8 cellular contexts compared by ENCODE assay signal in genomic region chr14:75223664-75224154, GRCh38. TPM values are rescaled to one million over a fixed set of nuclear protein-coding genes. Genes with fewer than 3 reads are reported as not detected.
DNase-seq lines count a peak whose midpoint lies in the region; ATAC-seq and TF ChIP-seq lines count a peak whose summit lies in the region.

No MANE protein-coding gene starts in this region.

- no peak overlapping the region for H2BK12ac ChIP-seq in mesenchymal stem cell (ENCODE audit: low read length in 2 of 2)

- CTCF ChIA-PET in activated B cell treated with CpG ODN at 0.5 μM for 24 hours (lab: Charles Lee): no interaction called here

- no peak overlapping the region for H3K14ac ChIP-seq in mesenchymal stem cell (ENCODE audit: low read length in 2 of 2)

- DNase-seq in activated B cell treated with CpG ODN at 0.5 μM for 24 hours: no peak
- DNase-seq in mesenchymal stem cell: peak; percentile 82
- no peak for DNase-seq in NCI-H2081 (lab: John Stamatoyannopoulos, UW)
- DNase-seq in foreskin keratinocyte: no peak

- H2BK5ac ChIP-seq in mesenchymal stem cell (ENCODE audit: low read depth, low read length, poor library complexity, severe bottlenecking): no peak overlapping the region

- no peaks in the 10 kb centered on the region for H3K36me3 ChIP-seq in mesenchymal stem cell (ENCODE audit: control insufficient read depth in 1 of 2, insufficient read depth in 2 of 2, low read depth in 1 of 2, low read length in 2 of 2)

- ATAC-seq in GM19035 (IDR thresholded peaks at IDR 0.05; ENCODE audit: unreplicated experiment) (peak; percentile 40), HG03378 (IDR thresholded peaks at IDR 0.05; ENCODE audit: unreplicated experiment) (peak; percentile 47), activated B cell treated with CpG ODN at 0.5 μM for 24 hours (ENCODE audit: low read depth) (peak; percentile 55), HG02884 (IDR thresholded peaks at IDR 0.05; ENCODE audit: unreplicated experiment) (no peak), foreskin keratinocyte (no peak), GM18870 (IDR thresholded peaks at IDR 0.05; ENCODE audit: unreplicated experiment) (no peak)

- no peak overlapping the region for H3K9ac ChIP-seq in mesenchymal stem cell (ENCODE audit: low read length)

- no peak overlapping the region for H2BK120ac ChIP-seq in mesenchymal stem cell (ENCODE audit: low read depth, low read length)

- no peaks in the 10 kb centered on the region for H3K79me1 ChIP-seq in mesenchymal stem cell (replicated peaks; ENCODE audit: low read length, poor library complexity, severe bottlenecking)

- no peak for TF ChIP-seq CTCF in activated B cell treated with CpG ODN at 0.5 μM for 24 hours (IDR thresholded peaks at IDR 0.05)
- no peak for TF ChIP-seq CTCF in foreskin keratinocyte (conservative IDR thresholded peaks at IDR 0.05)

- WGBS in mesenchymal stem cell: 15% methylated on average over 4 of the region's 4 CpGs

- H3K4me3 Mint-ChIP-seq in activated B cell treated with CpG ODN at 0.5 μM for 24 hours: peak overlapping the region; percentile 50

- H3K27ac ChIP-seq in mesenchymal stem cell (ENCODE audit: low read length, poor library complexity, severe bottlenecking) (no peak overlapping the region), foreskin keratinocyte (no peak overlapping the region)

- H2BK15ac ChIP-seq in mesenchymal stem cell (ENCODE audit: low read depth, poor library complexity, severe bottlenecking): no peak overlapping the region

- intact Hi-C loops in activated B cell treated with CpG ODN at 0.5 μM for 24 hours (cut with micrococcal nuclease): loop anchor here (2.0 to 5.0 kb wide), 3 partner anchors 34 to 71 kb away; partner anchors contain the start of gene TMED10

- POLR2A ChIA-PET in activated B cell treated with CpG ODN at 0.5 μM for 24 hours (lab: Charles Lee): interaction anchor here (0.6 to 1.3 kb wide), 4 partner anchors 32 to 1478 kb away, joined by 3 to 11 read pairs (median 4); no protein-coding TSS in a partner anchor

- H3K36me3 Mint-ChIP-seq in activated B cell treated with CpG ODN at 0.5 μM for 24 hours (ENCODE audit: low read depth): no peaks in the 10 kb centered on the region

- H3K27ac Mint-ChIP-seq in activated B cell treated with CpG ODN at 0.5 μM for 24 hours: peak overlapping the region; percentile 36

- H3K27me3 ChIP-seq in mesenchymal stem cell (ENCODE audit: control insufficient read depth in 1 of 2, insufficient read depth in 1 of 2, low read length in 2 of 2) (no peaks in the 10 kb centered on the region), foreskin keratinocyte (no peaks in the 10 kb centered on the region)

- no peak overlapping the region for H3K4me2 ChIP-seq in mesenchymal stem cell (ENCODE audit: low read length, poor library complexity, severe bottlenecking)

- no peak overlapping the region for H2AK5ac ChIP-seq in mesenchymal stem cell (ENCODE audit: low read length, severe bottlenecking)

- no peaks in the 10 kb centered on the region for H3K9me3 ChIP-seq in mesenchymal stem cell (ENCODE audit: control insufficient read depth, low read length)

- no peaks in the 10 kb centered on the region for H3K27me3 Mint-ChIP-seq in activated B cell treated with CpG ODN at 0.5 μM for 24 hours

- H3K4ac ChIP-seq in mesenchymal stem cell (ENCODE audit: low read depth in 1 of 2, low read length in 2 of 2): no peak overlapping the region

- H3K4me1 Mint-ChIP-seq in activated B cell treated with CpG ODN at 0.5 μM for 24 hours: peaks cover 43% of the 10 kb centered on the region

- no peak overlapping the region for H3K23ac ChIP-seq in mesenchymal stem cell (ENCODE audit: low read length in 2 of 2)

- H3K18ac ChIP-seq in mesenchymal stem cell (ENCODE audit: low read depth in 1 of 2, low read length in 2 of 2): peak overlapping the region in 1 of 2 experiments; percentile 46

- no peaks in the 10 kb centered on the region for H3K9me3 Mint-ChIP-seq in activated B cell treated with CpG ODN at 0.5 μM for 24 hours

- H4K8ac ChIP-seq in mesenchymal stem cell (ENCODE audit: low read length): no peak overlapping the region

- H3K4me3 ChIP-seq in mesenchymal stem cell (ENCODE audit: insufficient read depth in 1 of 2, low read depth in 1 of 2, low read length in 2 of 2): no peak overlapping the region

- H3K4me1 ChIP-seq in mesenchymal stem cell (ENCODE audit: control insufficient read depth, insufficient read depth, low read depth, low read length): peaks cover 11% of the 10 kb centered on the region
- H3K4me1 ChIP-seq in foreskin keratinocyte: peaks cover 12% of the 10 kb centered on the region

- H4K91ac ChIP-seq in mesenchymal stem cell (ENCODE audit: low read length): no peak overlapping the region

- H2AFZ ChIP-seq in mesenchymal stem cell (ENCODE audit: low read depth, low read length): no peak overlapping the region

RNA-seq across cellular contexts. Expression of gene TMED10, which starts 47.3 kb away (rescaled TPM):
- total RNA-seq in activated B cell treated with CpG ODN at 0.5 μM for 24 hours (124 and 130 TPM in 2 replicates), foreskin keratinocyte (334 and 336 TPM in 2 replicates)
- 426 TPM for polyA plus RNA-seq in mesenchymal stem cell (2013, experiment 1 of 2)
- polyA plus RNA-seq in mesenchymal stem cell (2013, experiment 2 of 2): 426 TPM
- 243 and 254 TPM in 2 replicates for polyA plus RNA-seq in foreskin keratinocyte

RNA-seq across cellular contexts. Expression of gene FOS, which starts 54.9 kb away (rescaled TPM):
- total RNA-seq in activated B cell treated with CpG ODN at 0.5 μM for 24 hours: 27.1 and 37.8 TPM in 2 replicates
- polyA plus RNA-seq in mesenchymal stem cell (2013, experiment 1 of 2): 587 TPM
- polyA plus RNA-seq in mesenchymal stem cell (2013, experiment 2 of 2): 551 TPM
- 59.6 and 63.2 TPM in 2 replicates for total RNA-seq in foreskin keratinocyte
- 24.5 and 33.4 TPM in 2 replicates for polyA plus RNA-seq in foreskin keratinocyte

Comparison
In these comparisons a context has a peak if more than half of its experiments do, and no peak if none do; other contexts are left out.
1. ATAC-seq: peak in GM19035 (single experiment), HG03378 (single experiment) and activated B cell treated with CpG ODN at 0.5 μM for 24 hours (single experiment); none in HG02884 (single experiment), foreskin keratinocyte (single experiment) and GM18870 (single experiment).